In genomic region chr3:174243194-174243593, GRCh38 we compare ENCODE assay signal across 20 cellular contexts.
DNase-seq lines count a peak whose midpoint lies in the region; ATAC-seq and TF ChIP-seq lines count a peak whose summit lies in the region.
"Had no signal": no experiment of that assay in that cellular context is flagged by ENCODE, and none has a peak within 500 bp of the region (broad histone marks: within the 10 kb centered on the region; RNA-seq: fewer than 3 reads in every experiment).

No MANE protein-coding gene starts in this region.

- H3K27me3 Mint-ChIP-seq in nephron progenitor cell (ENCODE audit: low read depth, poor library complexity) = no peaks in the 10 kb centered on the region
- H3K27me3 Mint-ChIP-seq in naive thymus-derived CD8-positive, alpha-beta T cell = no peaks in the 10 kb centered on the region
- H3K27me3 Mint-ChIP-seq: activated CD4-positive, alpha-beta memory T cell treated with anti-CD3 and anti-CD28 coated beads, Interleukin-2, amount 10 ng/mL, durations not matched to agents 7 days and 5 days had no signal

- peaks cover 20% of the 10 kb centered on the region for H3K4me1 Mint-ChIP-seq in nephron progenitor cell
- H3K4me1 Mint-ChIP-seq in naive thymus-derived CD8-positive, alpha-beta T cell = no peaks in the 10 kb centered on the region
- H3K4me1 Mint-ChIP-seq: activated CD4-positive, alpha-beta memory T cell treated with anti-CD3 and anti-CD28 coated beads, Interleukin-2, amount 10 ng/mL, durations not matched to agents 7 days and 5 days had no signal

- POLR2A ChIA-PET in naive thymus-derived CD8-positive, alpha-beta T cell (lab: Charles Lee) = no interaction called here

- no peaks in the 10 kb centered on the region for H3K9me3 Mint-ChIP-seq in nephron progenitor cell
- H3K9me3 Mint-ChIP-seq in naive thymus-derived CD8-positive, alpha-beta T cell = peaks cover 0 to 13% (median 0%) of the 10 kb centered on the region in 9 donors

- no peak overlapping the region for H3K4me3 Mint-ChIP-seq in nephron progenitor cell
- no peak overlapping the region for H3K4me3 Mint-ChIP-seq in naive thymus-derived CD8-positive, alpha-beta T cell
- H3K4me3 Mint-ChIP-seq: activated CD4-positive, alpha-beta memory T cell treated with anti-CD3 and anti-CD28 coated beads, Interleukin-2, amount 10 ng/mL, durations not matched to agents 7 days and 5 days had no signal

- ATAC-seq in naive thymus-derived CD8-positive, alpha-beta T cell = no peak
- ATAC-seq: left lung, psoas muscle had no signal

- DNase-seq in COR-L47 (lab: John Stamatoyannopoulos, UW) (peak; percentile 39), NCI-H146 treated with DMSO at 0.1 percent for 48 hours (lab: John Stamatoyannopoulos, UW; ENCODE audit: unreplicated experiment) (peak; percentile 63), dedifferentiated amniotic fluid mesenchymal stem cell (ENCODE audit: extremely low spot score) (peak; percentile 24), nephron progenitor cell (peak; percentile 4), HPDE6-E6E7 (ENCODE audit: extremely low spot score) (no peak), LoVo (ENCODE audit: low spot score) (no peak), HCEC 1CT (no peak)
- no peak for DNase-seq in naive thymus-derived CD8-positive, alpha-beta T cell
- DNase-seq: activated CD4-positive, alpha-beta memory T cell treated with anti-CD3 and anti-CD28 coated beads, Interleukin-2, amount 10 ng/mL, durations not matched to agents 7 days and 5 days; activated T-cell treated with anti-CD3 and anti-CD28 coated beads, Interleukin-2, amount 50 U/mL, for 48 hours; AML-193; erythroblast; Kasumi-1; left lung; NCI-H1436; NCI-H510A; PC-9; psoas muscle; SK-N-SH; stomach had no signal

- no peak for TF ChIP-seq CTCF in nephron progenitor cell (IDR thresholded peaks at IDR 0.05)

- no peaks in the 10 kb centered on the region for H3K36me3 Mint-ChIP-seq in nephron progenitor cell (ENCODE audit: low read depth)
- H3K36me3 Mint-ChIP-seq in naive thymus-derived CD8-positive, alpha-beta T cell = no peaks in the 10 kb centered on the region

- H3K27ac Mint-ChIP-seq in nephron progenitor cell = no peak overlapping the region
- H3K27ac Mint-ChIP-seq in naive thymus-derived CD8-positive, alpha-beta T cell = no peak overlapping the region
- H3K27ac Mint-ChIP-seq: activated CD4-positive, alpha-beta memory T cell treated with anti-CD3 and anti-CD28 coated beads, Interleukin-2, amount 10 ng/mL, durations not matched to agents 7 days and 5 days had no signal

Comparison
In these comparisons a context has a peak if more than half of its experiments do, and no peak if none do; other contexts are left out.
1. DNase-seq: peak in COR-L47 (single experiment), NCI-H146 treated with DMSO at 0.1 percent for 48 hours (single experiment), dedifferentiated amniotic fluid mesenchymal stem cell (single experiment) and nephron progenitor cell (single experiment); none in HPDE6-E6E7 (single experiment), LoVo (single experiment), naive thymus-derived CD8-positive, alpha-beta T cell (0 of 10) and HCEC 1CT (single experiment).